21 cellular contexts compared by ENCODE assay signal in the genomic region with DNA sequence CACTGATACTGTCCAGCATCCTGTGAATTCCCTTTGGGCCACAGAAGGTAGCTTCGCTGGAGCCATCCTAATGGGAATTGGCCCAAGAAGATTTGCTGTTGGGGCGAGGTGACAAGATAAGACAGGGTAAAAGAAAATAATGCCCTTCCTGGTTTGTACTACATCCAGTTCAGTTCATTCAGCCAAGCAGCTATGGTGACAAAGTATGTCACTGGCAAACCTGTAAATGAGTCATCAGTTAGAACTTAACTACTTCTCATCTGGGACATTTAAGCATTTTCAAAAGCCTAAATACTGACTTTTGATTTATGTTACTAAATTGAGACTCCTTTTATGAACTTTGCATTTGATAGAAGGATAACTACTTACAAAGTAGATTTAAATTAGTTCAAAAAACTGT. TPM values are rescaled to one million over a fixed set of nuclear protein-coding genes. Genes with fewer than 3 reads are reported as not detected.
DNase-seq lines count a peak whose midpoint lies in the region; ATAC-seq, FAIRE-seq and TF ChIP-seq lines count a peak whose summit lies in the region.
"Had no signal": no experiment of that assay in that cellular context is flagged by ENCODE, and none has a peak within 500 bp of the region (broad histone marks: within the 10 kb centered on the region; RNA-seq: fewer than 3 reads in every experiment).

No MANE protein-coding gene starts in this region.

- no peak overlapping the region for H3K27ac ChIP-seq in CD4-positive, alpha-beta T cell (ENCODE audit: low read depth, low read length)
- no peak overlapping the region for H3K27ac ChIP-seq in GM23338 (ENCODE audit: low read depth)
- H3K27ac ChIP-seq in WERI-Rb-1 = no peak overlapping the region
- H3K27ac ChIP-seq: C4-2B, neural progenitor cell, uterus had no signal

- peaks cover 2% of the 10 kb centered on the region for H3K9me3 Mint-ChIP-seq in CD4-positive, alpha-beta T cell
- H3K9me3 Mint-ChIP-seq in GM23338 (no peaks in the 10 kb centered on the region), osteocyte (ENCODE audit: unreplicated experiment) (no peaks in the 10 kb centered on the region)
- H3K9me3 Mint-ChIP-seq: activated naive CD4-positive, alpha-beta T cell treated with anti-CD3 and anti-CD28 coated beads, Interleukin-2, amount 50 U/mL, for 24 hours; neural progenitor cell had no signal

- POLR2A ChIA-PET in CD4-positive, alpha-beta T cell (lab: Charles Lee) = interaction anchor here (0.6 kb wide), 1 partner anchor 29 kb away, joined by 3 read pairs; no protein-coding TSS in a partner anchor

- H4K20me1 ChIP-seq in GM23338 (replicated peaks; ENCODE audit: insufficient read depth) = no peaks in the 10 kb centered on the region

- no peak overlapping the region for H3K4me3 Mint-ChIP-seq in CD4-positive, alpha-beta T cell
- H3K4me3 Mint-ChIP-seq in GM23338 (no peak overlapping the region), osteocyte (ENCODE audit: unreplicated experiment) (no peak overlapping the region)
- H3K4me3 Mint-ChIP-seq: activated naive CD4-positive, alpha-beta T cell treated with anti-CD3 and anti-CD28 coated beads, Interleukin-2, amount 50 U/mL, for 24 hours; neural progenitor cell; stimulated activated naive CD8-positive, alpha-beta T cell treated with anti-CD3 and anti-CD28 coated beads, Interleukin-15, Interleukin-2, amounts not matched to agents 100 ng/mL and 50 ng/mL, for 24 hours had no signal

- intact Hi-C loops in CD4-positive, alpha-beta T cell (cut with DNase I, micrococcal nuclease) = no loop called here

- no peak for DNase-seq in CD4-positive, alpha-beta T cell
- DNase-seq in GM23338 (ENCODE audit: low spot score) = no peak
- DNase-seq in fibroblast of the aortic adventitia (ENCODE audit: low read depth) = peak; percentile 9
- no peak for DNase-seq in osteocyte (ENCODE audit: extremely low spot score, unreplicated experiment)
- no peak for DNase-seq in WERI-Rb-1
- DNase-seq: GF-D8, NCI-H2029 treated with DMSO at 0.1 percent for 48 hours, NCI-H82, SHP77 treated with DMSO at 0.1 percent for 48 hours, uterus had no signal

- H3K9me3 ChIP-seq in CD4-positive, alpha-beta T cell (ENCODE audit: control insufficient read depth, low read length) = no peaks in the 10 kb centered on the region
- H3K9me3 ChIP-seq in WERI-Rb-1 (ENCODE audit: severe bottlenecking) = no peaks in the 10 kb centered on the region
- H3K9me3 ChIP-seq: HAP-1, uterus had no signal

- no peaks in the 10 kb centered on the region for H3K79me2 ChIP-seq in GM23338 (replicated peaks; ENCODE audit: insufficient read depth)

- TF ChIP-seq CTCF in CD4-positive, alpha-beta T cell (IDR thresholded peaks at IDR 0.05) = no peak
- TF ChIP-seq CTCF in GM23338 (conservative IDR thresholded peaks at IDR 0.05; ENCODE audit: low read depth in 2 of 2) (no peak), fibroblast of the aortic adventitia (IDR thresholded peaks at IDR 0.05; ENCODE audit: insufficient read depth, low read length) (no peak), osteocyte (IDR thresholded peaks at IDR 0.05) (no peak), WERI-Rb-1 (IDR thresholded peaks at IDR 0.05; ENCODE audit: low read depth, low read length) (no peak)

- ATAC-seq in CD4-positive, alpha-beta T cell (ENCODE audit: poor library complexity) = peak; percentile 41
- no peak for ATAC-seq in GM23338
- ATAC-seq in GM19452 (IDR thresholded peaks at IDR 0.05; ENCODE audit: unreplicated experiment) = no peak
- ATAC-seq in HG03378 (IDR thresholded peaks at IDR 0.05; ENCODE audit: unreplicated experiment) = no peak
- ATAC-seq: sciatic nerve had no signal

- H3K4me1 ChIP-seq in GM23338 (ENCODE audit: insufficient read depth) = no peaks in the 10 kb centered on the region
- H3K4me1 ChIP-seq: HAP-1, neural progenitor cell, uterus had no signal

- no peaks in the 10 kb centered on the region for H3K27me3 ChIP-seq in CD4-positive, alpha-beta T cell (ENCODE audit: control insufficient read depth, insufficient read depth, low read length)
- no peaks in the 10 kb centered on the region for H3K27me3 ChIP-seq in GM23338 (ENCODE audit: insufficient read depth)
- peaks cover 34% of the 10 kb centered on the region for H3K27me3 ChIP-seq in WERI-Rb-1 (ENCODE audit: insufficient read depth, low read depth, severe bottlenecking)
- H3K27me3 ChIP-seq: neural progenitor cell, uterus had no signal

- H3K9me2 ChIP-seq in GM23338 (ENCODE audit: insufficient read depth) = 0 out of 2 replicates have a peak, but pooled peaks cover 3% of the 10 kb centered on the region

- no peak overlapping the region for H3K4me2 ChIP-seq in GM23338
- H3K4me2 ChIP-seq: neural progenitor cell had no signal

- H3K4me3 ChIP-seq in GM23338 (no peak overlapping the region), fibroblast of the aortic adventitia (ENCODE audit: low read depth, low read length) (no peak overlapping the region), WERI-Rb-1 (ENCODE audit: low read depth, low read length) (no peak overlapping the region)
- H3K4me3 ChIP-seq: HAP-1, neural progenitor cell, uterus had no signal

- H3K4me1 Mint-ChIP-seq in CD4-positive, alpha-beta T cell (ENCODE audit: low read depth) = peaks cover 17% of the 10 kb centered on the region
- no peaks in the 10 kb centered on the region for H3K4me1 Mint-ChIP-seq in GM23338
- H3K4me1 Mint-ChIP-seq in osteocyte (ENCODE audit: unreplicated experiment) = peaks cover 21% of the 10 kb centered on the region

- FAIRE-seq in TTC549 (lab: Jason Lieb, UNC) = peak; percentile 39

- no peaks in the 10 kb centered on the region for H3F3A ChIP-seq in GM23338 (replicated peaks; ENCODE audit: low read depth)

- H3K36me3 ChIP-seq in GM23338 (ENCODE audit: insufficient read depth) (no peaks in the 10 kb centered on the region), WERI-Rb-1 (no peaks in the 10 kb centered on the region)
- H3K36me3 ChIP-seq: HAP-1, neural progenitor cell, uterus had no signal

- no peak overlapping the region for H3K27ac Mint-ChIP-seq in CD4-positive, alpha-beta T cell
- no peak overlapping the region for H3K27ac Mint-ChIP-seq in GM23338
- H3K27ac Mint-ChIP-seq in osteocyte (ENCODE audit: unreplicated experiment) = no peak overlapping the region
- H3K27ac Mint-ChIP-seq: activated naive CD4-positive, alpha-beta T cell treated with anti-CD3 and anti-CD28 coated beads, Interleukin-2, amount 50 U/mL, for 24 hours; neural progenitor cell; stimulated activated naive CD8-positive, alpha-beta T cell treated with anti-CD3 and anti-CD28 coated beads, Interleukin-15, Interleukin-2, amounts not matched to agents 100 ng/mL and 50 ng/mL, for 24 hours had no signal

- no peaks in the 10 kb centered on the region for H3K36me3 Mint-ChIP-seq in CD4-positive, alpha-beta T cell (ENCODE audit: low read depth)
- no peaks in the 10 kb centered on the region for H3K36me3 Mint-ChIP-seq in GM23338 (ENCODE audit: low read depth)
- no peaks in the 10 kb centered on the region for H3K36me3 Mint-ChIP-seq in osteocyte (ENCODE audit: unreplicated experiment)
- H3K36me3 Mint-ChIP-seq: activated naive CD4-positive, alpha-beta T cell treated with anti-CD3 and anti-CD28 coated beads, Interleukin-2, amount 50 U/mL, for 24 hours; neural progenitor cell had no signal

- H2AFZ ChIP-seq in GM23338 = peak overlapping the region; percentile 72; the same call in 1 of the 2 replicates
- H2AFZ ChIP-seq: neural progenitor cell had no signal

- H3K27me3 Mint-ChIP-seq in CD4-positive, alpha-beta T cell = no peaks in the 10 kb centered on the region
- no peaks in the 10 kb centered on the region for H3K27me3 Mint-ChIP-seq in GM23338 (ENCODE audit: insufficient read depth, low read depth, poor library complexity)
- H3K27me3 Mint-ChIP-seq in osteocyte (ENCODE audit: unreplicated experiment) = no peaks in the 10 kb centered on the region
- H3K27me3 Mint-ChIP-seq: activated naive CD4-positive, alpha-beta T cell treated with anti-CD3 and anti-CD28 coated beads, Interleukin-2, amount 50 U/mL, for 24 hours; stimulated activated naive CD8-positive, alpha-beta T cell treated with anti-CD3 and anti-CD28 coated beads, Interleukin-15, Interleukin-2, amounts not matched to agents 100 ng/mL and 50 ng/mL, for 24 hours had no signal

- CTCF ChIA-PET in CD4-positive, alpha-beta T cell (lab: Charles Lee) = no interaction called here

TF ChIP-seq in GM23338, 12 proteins besides CTCF, POLR2A, EP300 and RAD21 (continues in another document):
- no peak for TF ChIP-seq CREB1 (CRISPR knock-in tag; IDR thresholded peaks at IDR 0.05; ENCODE audit: low read depth)
- TF ChIP-seq JUNB (IDR thresholded peaks at IDR 0.05; ENCODE audit: unreplicated experiment) = no peak
- TF ChIP-seq EZH2 (IDR thresholded peaks at IDR 0.05; ENCODE audit: low read depth, unreplicated experiment) = no peak
- TF ChIP-seq ETS1 (IDR thresholded peaks at IDR 0.05) = no peak
- TF ChIP-seq POLR2AphosphoS5 (IDR thresholded peaks at IDR 0.05; ENCODE audit: low read depth) = no peak
- TF ChIP-seq EZH2phosphoT487 (IDR thresholded peaks at IDR 0.05; ENCODE audit: unreplicated experiment) = no peak
- no peak for TF ChIP-seq ZNF331 (CRISPR knock-in tag; IDR thresholded peaks at IDR 0.05; ENCODE audit: low read depth)

RNA-seq across cellular contexts. Expression of gene WDR64, which starts 54.2 kb away (rescaled TPM):
- under 1 TPM in 1 of 2 experiments, not detected in 1; 0.67 TPM for total RNA-seq in CD4-positive, alpha-beta T cell
- not detected in 2 replicates for total RNA-seq in GM23338 (2014; rRNA removed; shearing (Covaris generic))
- polyA plus RNA-seq in GM23338 (2016; fragmentation: Nextera tagmentation; extraction: Ambion mirVana) = not detected in 2 replicates
- not detected in 2 replicates for total RNA-seq in fibroblast of the aortic adventitia (ENCODE audit: low replicate concordance)
- not detected in 2 replicates for total RNA-seq in osteocyte
- total RNA-seq: fibroblast of lung, LHCN-M2, sciatic nerve had no signal
- polyA plus RNA-seq: fibroblast of lung had no signal
